ENCODE assay signal across 8 cellular contexts in the genomic region with DNA sequence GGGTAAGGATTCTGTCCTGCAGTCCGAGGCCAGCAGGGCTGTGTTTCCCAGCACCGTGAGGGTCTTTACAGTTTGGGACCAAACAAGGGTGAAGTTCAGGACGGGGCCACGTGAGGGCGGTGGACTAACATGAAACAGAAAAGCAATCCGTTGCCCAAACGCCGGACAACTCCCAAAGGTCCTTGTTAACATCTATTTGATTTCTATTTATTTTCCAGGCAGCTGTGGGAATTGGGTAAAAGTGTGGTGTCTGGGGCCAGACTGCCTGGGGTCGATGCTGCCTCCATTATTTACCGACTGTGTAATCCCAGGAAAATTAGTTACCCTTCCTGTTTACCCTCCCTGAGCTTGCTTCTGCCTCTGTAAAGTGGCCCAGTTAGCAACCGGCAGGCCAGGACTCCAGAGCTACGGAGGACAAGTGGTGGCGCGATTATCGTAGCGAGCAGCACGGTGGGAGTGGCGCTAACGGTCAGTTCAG.
A peak's percentile ranks its signal among the peaks of the same experiment; 100 is the strongest.
DNase-seq lines count a peak whose midpoint lies in the region; ATAC-seq and TF ChIP-seq lines count a peak whose summit lies in the region.

No MANE protein-coding gene starts in this region.

- no peak overlapping the region for H3K27ac ChIP-seq in RWPE2 (ENCODE audit: poor library complexity, severe bottlenecking)

- no peaks in the 10 kb centered on the region for H3K27me3 ChIP-seq in RWPE2 (ENCODE audit: insufficient read depth, poor library complexity, severe bottlenecking)

- no peaks in the 10 kb centered on the region for H3K4me1 ChIP-seq in RWPE2 (ENCODE audit: insufficient read depth, poor library complexity, severe bottlenecking)

- H3K9me3 ChIP-seq in RWPE2 (ENCODE audit: severe bottlenecking): no peaks in the 10 kb centered on the region

- no peak overlapping the region for H3K4me3 ChIP-seq in RWPE2 (ENCODE audit: severe bottlenecking)

- ATAC-seq in RWPE2 (ENCODE audit: low read depth) (peak; percentile 80), HG02759 (IDR thresholded peaks at IDR 0.05; ENCODE audit: unreplicated experiment) (no peak)

- H3K36me3 ChIP-seq in RWPE2 (ENCODE audit: low read depth): no peaks in the 10 kb centered on the region

- in situ Hi-C loops in KBM-7 (cut with MboI; ENCODE audit: low pct_unique_long_range_greater_than_20kb, low sequenced_read_pairs): loop anchor here (25.0 kb wide), 1 partner anchor 220 kb away; no protein-coding TSS in a partner anchor

- peak; percentile 13 for DNase-seq in NK-92 treated with Interleukin-12 subunit alpha and Interleukin-12 subunit beta, amount 100 ng/mL, for 24 hours (lab: John Stamatoyannopoulos, UW)
- DNase-seq in NK-92 (lab: John Stamatoyannopoulos, UW; ENCODE audit: unreplicated experiment): no peak
- peak; percentile 87 for DNase-seq in KBM-7
- peak; percentile 76 for DNase-seq in RWPE2 (ENCODE audit: low spot score)
- peak; percentile 90 for DNase-seq in astrocyte of the hippocampus (ENCODE audit: low read depth, low spot score)
- DNase-seq in hippocampal formation (lab: John Stamatoyannopoulos, UW): peak; percentile 42 to 51
- DNase-seq in retina: peak; percentile 93

- peak; percentile 90 for TF ChIP-seq CTCF in RWPE2 (IDR thresholded peaks at IDR 0.05; ENCODE audit: poor library complexity, severe bottlenecking)
